1 cellular context compared by ENCODE assay signal in the genomic region with DNA sequence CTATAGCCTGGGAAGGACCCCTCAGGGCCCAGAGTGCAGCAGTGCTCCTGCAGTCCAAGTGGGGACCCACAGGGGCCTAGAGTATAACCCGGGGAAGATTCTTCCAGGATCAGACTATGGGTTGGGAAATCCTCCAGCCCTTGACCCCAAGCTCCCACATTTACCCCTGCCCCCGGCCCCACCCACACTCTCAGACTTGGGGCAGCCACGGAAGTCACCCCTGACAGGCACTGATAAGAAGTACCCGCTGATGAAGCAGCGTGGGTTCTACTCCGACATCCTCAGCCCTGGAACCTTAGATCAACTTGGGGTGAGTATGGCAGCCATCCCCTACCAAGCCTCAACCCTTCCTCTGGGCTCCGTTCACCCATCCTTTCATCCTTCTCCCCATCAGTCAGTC.
TF ChIP-seq lines count a peak whose summit lies in the region.

No MANE protein-coding gene starts in this region.

TF ChIP-seq in K562, 482 proteins besides CTCF, POLR2A, EP300 and RAD21:
- TF ChIP-seq CBFA2T2 (conservative IDR thresholded peaks at IDR 0.05) (0 out of 2 replicates have a peak, but pooled peaks have one; percentile 11), EGR1 (conservative IDR thresholded peaks at IDR 0.05) (peak; percentile 63), CBFA2T3 (IDR thresholded peaks at IDR 0.05) (peak; percentile 18; the same call in 1 of the 2 replicates), ZKSCAN8 (CRISPR knock-in tag; IDR thresholded peaks at IDR 0.05) (no peak)
TF ChIP-seq in K562: peak in this region for 3.
